ENCODE assay signal across 1 cellular context in genomic region chr5:94893404-94894145, GRCh38.
TF ChIP-seq lines count a peak whose summit lies in the region.

No MANE protein-coding gene starts in this region.

TF ChIP-seq in GM23338, 12 proteins besides CTCF, POLR2A, EP300 and RAD21 (continued from another document):
- TF ChIP-seq CREB1 (CRISPR knock-in tag; IDR thresholded peaks at IDR 0.05; ENCODE audit: low read depth) (no peak), STAT1 (IDR thresholded peaks at IDR 0.05; ENCODE audit: unreplicated experiment) (no peak), ZNF114 (CRISPR knock-in tag; IDR thresholded peaks at IDR 0.05) (no peak), NANOG (IDR thresholded peaks at IDR 0.05; ENCODE audit: borderline replicate concordance) (no peak), EZH2phosphoT487 (IDR thresholded peaks at IDR 0.05; ENCODE audit: unreplicated experiment) (no peak)
- TF ChIP-seq, protein P1, sequence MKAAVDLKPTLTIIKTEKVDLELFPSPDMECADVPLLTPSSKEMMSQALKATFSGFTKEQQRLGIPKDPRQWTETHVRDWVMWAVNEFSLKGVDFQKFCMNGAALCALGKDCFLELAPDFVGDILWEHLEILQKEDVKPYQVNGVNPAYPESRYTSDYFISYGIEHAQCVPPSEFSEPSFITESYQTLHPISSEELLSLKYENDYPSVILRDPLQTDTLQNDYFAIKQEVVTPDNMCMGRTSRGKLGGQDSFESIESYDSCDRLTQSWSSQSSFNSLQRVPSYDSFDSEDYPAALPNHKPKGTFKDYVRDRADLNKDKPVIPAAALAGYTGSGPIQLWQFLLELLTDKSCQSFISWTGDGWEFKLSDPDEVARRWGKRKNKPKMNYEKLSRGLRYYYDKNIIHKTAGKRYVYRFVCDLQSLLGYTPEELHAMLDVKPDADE (IDR thresholded peaks at IDR 0.05) = no peak
